In the genomic region with DNA sequence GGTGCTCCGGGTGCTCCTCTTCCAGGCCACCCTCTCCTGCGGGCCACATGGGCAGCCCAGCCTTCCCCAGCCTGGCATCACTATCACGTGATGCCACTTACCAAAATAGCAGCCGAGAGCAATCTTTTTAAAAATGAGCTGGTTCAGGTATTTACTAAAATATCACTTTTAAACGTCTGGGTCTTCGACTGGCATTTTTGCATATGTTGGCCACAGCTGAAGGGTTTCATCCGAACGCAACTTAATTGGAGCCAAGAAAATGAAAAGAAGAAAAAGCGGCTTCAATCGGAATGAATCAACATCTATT, we compare ENCODE assay signal across 24 cellular contexts.
DNase-seq lines count a peak whose midpoint lies in the region; ATAC-seq, FAIRE-seq and TF ChIP-seq lines count a peak whose summit lies in the region.
"Had no signal": no experiment of that assay in that cellular context is flagged by ENCODE, and none has a peak within 500 bp of the region (broad histone marks: within the 10 kb centered on the region; RNA-seq: fewer than 3 reads in every experiment).

No MANE protein-coding gene starts in this region.

- intact Hi-C loops in HepG2 (cut with micrococcal nuclease; ENCODE audit: unreplicated experiment): no loop called here
- intact Hi-C loops in upper lobe of right lung (cut with DNase I): no loop called here

- TF ChIP-seq EP300 in HepG2 (IDR thresholded peaks at IDR 0.05; ENCODE audit: low read depth in 2 of 2, low read length in 2 of 2): no peak
- TF ChIP-seq EP300 in HepG2 (CRISPR knock-in tag; IDR thresholded peaks at IDR 0.05; ENCODE audit: borderline replicate concordance): no peak

- H3K4me2 ChIP-seq in GM23338 (peak overlapping the region; percentile 96; the same call in 1 of the 2 replicates), HepG2 (ENCODE audit: low read depth, low read length) (no peak overlapping the region)
- H3K4me2 ChIP-seq: KMS-11 had no signal

- DNase-seq in GM23338 (ENCODE audit: low spot score) (no peak), WTC11 (ENCODE audit: low spot score) (no peak), HepG2 (ENCODE audit: low spot score) (no peak), upper lobe of right lung (peak; percentile 26), NCI-H2171 treated with DMSO at 0.1 percent for 48 hours (lab: John Stamatoyannopoulos, UW) (no peak), NOMO-1 (lab: John Stamatoyannopoulos, UW; ENCODE audit: unreplicated experiment in 2 of 2) (no peak), activated T-cell treated with anti-CD3 and anti-CD28 coated beads for 4 hours (no peak)
- DNase-seq: CD4-positive, alpha-beta T cell; DMS53; H9; NCI-H1092 treated with DMSO at 0.1 percent for 48 hours; NCI-H1436 treated with DMSO at 0.1 percent for 48 hours; NCI-H187 treated with DMSO at 0.1 percent for 48 hours; NCI-H2107; NCI-H446; NCI-H524 treated with DMSO at 0.1 percent for 48 hours; NCI-H774; PC-3; SJCRH30 had no signal

- H3K27ac ChIP-seq in GM23338 (ENCODE audit: low read depth) (no peak overlapping the region), HepG2 (ENCODE audit: extremely low read length, insufficient read depth, low read length) (no peak overlapping the region), upper lobe of right lung (no peak overlapping the region)
- H3K27ac ChIP-seq: KMS-11, SJCRH30 had no signal

- no TSS peak for BruUV-seq in HepG2 (replicated peaks; lab: Mats Ljungman, UMichigan)

- H3K27me3 Mint-ChIP-seq in GM23338 (ENCODE audit: insufficient read depth, low read depth, poor library complexity): peaks cover 62% of the 10 kb centered on the region
- H3K27me3 Mint-ChIP-seq in WTC11 (ENCODE audit: low read depth): peaks cover 54% of the 10 kb centered on the region

- CTCF ChIA-PET in WTC11 (lab: Charles Lee) (interaction anchor here (1.7 to 2.9 kb wide), 7 partner anchors 35 to 194 kb away, joined by 5 to 9 read pairs (median 6); no protein-coding TSS in a partner anchor), HepG2 (lab: Yijun Ruan, JAX; ENCODE audit: low intra/inter-chr PET ratio, low total read pairs) (no interaction called here)

- peaks cover 60% of the 10 kb centered on the region for H3K4me1 Mint-ChIP-seq in GM23338
- H3K4me1 Mint-ChIP-seq in WTC11: peaks cover 58% of the 10 kb centered on the region
- H3K4me1 Mint-ChIP-seq: IgD-negative memory B cell had no signal

- TF ChIP-seq CTCF in GM23338 (conservative IDR thresholded peaks at IDR 0.05; ENCODE audit: low read depth in 2 of 2): no peak
- no peak for TF ChIP-seq CTCF in WTC11 (IDR thresholded peaks at IDR 0.05)
- no peak for TF ChIP-seq CTCF in HepG2 (CRISPR knock-in tag; IDR thresholded peaks at IDR 0.05)
- TF ChIP-seq CTCF in upper lobe of right lung (IDR thresholded peaks at IDR 0.05): no peak

- in situ Hi-C loops in HepG2 (cut with HindIII; ENCODE audit: extremely low pct_ligation_motif_present, low pct_unique_long_range_greater_than_20kb): no loop called here

- no peak overlapping the region for H3K9ac ChIP-seq in HepG2 (ENCODE audit: insufficient read depth, low read depth, low read length)
- H3K9ac ChIP-seq: KMS-11 had no signal

- POLR2A ChIA-PET in WTC11 (lab: Charles Lee): no interaction called here
- POLR2A ChIA-PET in HepG2 (lab: Yijun Ruan, JAX): no interaction called here

- H3K36me3 ChIP-seq in GM23338 (ENCODE audit: insufficient read depth) (no peaks in the 10 kb centered on the region), HepG2 (replicated peaks in 1 of 2; ENCODE audit: control insufficient read depth in 1 of 2, insufficient read depth in 2 of 2, low read length in 2 of 2) (no peaks in the 10 kb centered on the region), upper lobe of right lung (no peaks in the 10 kb centered on the region)
- H3K36me3 ChIP-seq: SJCRH30 had no signal

- H3F3A ChIP-seq in GM23338 (replicated peaks; ENCODE audit: low read depth): no peaks in the 10 kb centered on the region

- H3K27ac Mint-ChIP-seq in GM23338 (no peak overlapping the region), WTC11 (no peak overlapping the region)
- H3K27ac Mint-ChIP-seq: CD4-positive, alpha-beta T cell; IgD-negative memory B cell had no signal

- peaks cover 44% of the 10 kb centered on the region for H3K4me1 ChIP-seq in GM23338 (ENCODE audit: insufficient read depth)
- no peaks in the 10 kb centered on the region for H3K4me1 ChIP-seq in HepG2 (ENCODE audit: insufficient read depth, low read length)
- H3K4me1 ChIP-seq in upper lobe of right lung: peaks cover 5% of the 10 kb centered on the region
- H3K4me1 ChIP-seq: SJCRH30 had no signal

- no peaks in the 10 kb centered on the region; the same call in 2 of the 3 replicates for H3K36me3 Mint-ChIP-seq in GM23338 (ENCODE audit: low read depth)
- H3K36me3 Mint-ChIP-seq in WTC11: no peaks in the 10 kb centered on the region
- H3K36me3 Mint-ChIP-seq: IgD-negative memory B cell had no signal

- H3K27me3 ChIP-seq in GM23338 (ENCODE audit: insufficient read depth): peaks cover 55% of the 10 kb centered on the region
- H3K27me3 ChIP-seq in HepG2 (ENCODE audit: control insufficient read depth in 1 of 2, insufficient read depth in 2 of 2, low read length in 2 of 2): peaks cover 11 to 85% of the 10 kb centered on the region in 2 experiments
- H3K27me3 ChIP-seq in upper lobe of right lung: peaks cover 42% of the 10 kb centered on the region
- H3K27me3 ChIP-seq: SJCRH30 had no signal

- H3K9me3 ChIP-seq in HepG2 (ENCODE audit: low read length) (no peaks in the 10 kb centered on the region), upper lobe of right lung (no peaks in the 10 kb centered on the region)
- H3K9me3 ChIP-seq: SJCRH30 had no signal

- H3K4me3 Mint-ChIP-seq in GM23338: peak overlapping the region; percentile 69; the same call in 1 of the 3 replicates
- H3K4me3 Mint-ChIP-seq in WTC11: peak overlapping the region; percentile 31; the same call in 1 of the 2 replicates
- H3K4me3 Mint-ChIP-seq: CD4-positive, alpha-beta T cell; IgD-negative memory B cell had no signal

- WGBS in HepG2 (ENCODE audit: low lambda C conversion rate): 50% methylated on average over 8 of the region's 10 CpGs

- H3K9me2 ChIP-seq in GM23338 (ENCODE audit: insufficient read depth): no peaks in the 10 kb centered on the region

- TF ChIP-seq POLR2A in HepG2 (IDR thresholded peaks at IDR 0.05; ENCODE audit: insufficient read depth in 1 of 2, low read depth in 2 of 2, low read length in 2 of 2): no peak

- H3K9me3 Mint-ChIP-seq in GM23338 (no peaks in the 10 kb centered on the region), WTC11 (no peaks in the 10 kb centered on the region)
- H3K9me3 Mint-ChIP-seq: CD4-positive, alpha-beta T cell; H9 had no signal

- ATAC-seq in GM23338 (no peak), WTC11 (no peak), HepG2 (no peak), upper lobe of right lung (no peak)
- ATAC-seq: Right ventricle myocardium inferior, SK-N-SH treated with all-trans-retinoic acid at 6 μM for 48 hours had no signal

- H3K79me2 ChIP-seq in GM23338 (replicated peaks; ENCODE audit: insufficient read depth): no peaks in the 10 kb centered on the region
- no peaks in the 10 kb centered on the region for H3K79me2 ChIP-seq in HepG2 (ENCODE audit: insufficient read depth, low read length)

- H4K20me1 ChIP-seq in GM23338 (replicated peaks; ENCODE audit: insufficient read depth) (peaks cover 3% of the 10 kb centered on the region; the same call in 1 of the 2 replicates), HepG2 (ENCODE audit: insufficient read depth, low read length) (peaks cover 4% of the 10 kb centered on the region; the same call in 1 of the 2 replicates)

- no peak overlapping the region for H2AFZ ChIP-seq in GM23338
- H2AFZ ChIP-seq in HepG2 (ENCODE audit: low read length): no peak overlapping the region

- TF ChIP-seq RAD21 in HepG2 (CRISPR knock-in tag; IDR thresholded peaks at IDR 0.05): no peak

- no peak overlapping the region for H3K4me3 ChIP-seq in GM23338
- no peak overlapping the region for H3K4me3 ChIP-seq in HepG2 (replicated peaks in 1 of 3; ENCODE audit: insufficient read depth in 1 of 3, low read depth in 2 of 3, low read length in 3 of 3)
- H3K4me3 ChIP-seq in upper lobe of right lung: no peak overlapping the region
- H3K4me3 ChIP-seq: SJCRH30 had no signal

- no peak for FAIRE-seq in HepG2 (lab: Jason Lieb, UNC)
- FAIRE-seq: G401.6 had no signal

TF ChIP-seq in GM23338, 12 proteins besides CTCF, POLR2A, EP300 and RAD21 (continues in another document):
- no peak for TF ChIP-seq EZH2phosphoT487 (IDR thresholded peaks at IDR 0.05; ENCODE audit: unreplicated experiment)
- TF ChIP-seq ZNF331 (CRISPR knock-in tag; IDR thresholded peaks at IDR 0.05; ENCODE audit: low read depth): no peak
- TF ChIP-seq JUNB (IDR thresholded peaks at IDR 0.05; ENCODE audit: unreplicated experiment): no peak

TF ChIP-seq in WTC11, 78 proteins besides CTCF, POLR2A, EP300 and RAD21:
- TF ChIP-seq RORB (CRISPR knock-in tag; IDR thresholded peaks at IDR 0.05) (no peak), ZNF396 (CRISPR knock-in tag; IDR thresholded peaks at IDR 0.05; ENCODE audit: borderline replicate concordance) (no peak), GTF2I (CRISPR knock-in tag; conservative IDR thresholded peaks at IDR 0.05) (no peak), PRRX2 (CRISPR knock-in tag; IDR thresholded peaks at IDR 0.05) (no peak), ZNF416 (CRISPR knock-in tag; IDR thresholded peaks at IDR 0.05) (no peak)
- TF ChIP-seq, protein P1, sequence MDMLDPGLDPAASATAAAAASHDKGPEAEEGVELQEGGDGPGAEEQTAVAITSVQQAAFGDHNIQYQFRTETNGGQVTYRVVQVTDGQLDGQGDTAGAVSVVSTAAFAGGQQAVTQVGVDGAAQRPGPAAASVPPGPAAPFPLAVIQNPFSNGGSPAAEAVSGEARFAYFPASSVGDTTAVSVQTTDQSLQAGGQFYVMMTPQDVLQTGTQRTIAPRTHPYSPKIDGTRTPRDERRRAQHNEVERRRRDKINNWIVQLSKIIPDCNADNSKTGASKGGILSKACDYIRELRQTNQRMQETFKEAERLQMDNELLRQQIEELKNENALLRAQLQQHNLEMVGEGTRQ (CRISPR knock-in tag; IDR thresholded peaks at IDR 0.05): peak; percentile 21; the same call in 1 of the 2 replicates

TF ChIP-seq in HepG2, 621 proteins besides CTCF, POLR2A, EP300 and RAD21:
- TF ChIP-seq SMAD1 (CRISPR knock-in tag; IDR thresholded peaks at IDR 0.05; ENCODE audit: borderline replicate concordance, low read depth): no peak
- no peak for TF ChIP-seq ZNF83 (CRISPR knock-in tag; IDR thresholded peaks at IDR 0.05; ENCODE audit: borderline replicate concordance)
- TF ChIP-seq ZNF773 (CRISPR knock-in tag; IDR thresholded peaks at IDR 0.05; ENCODE audit: borderline replicate concordance): no peak
- TF ChIP-seq RAD51 (IDR thresholded peaks at IDR 0.05; ENCODE audit: borderline replicate concordance): peak; percentile 36; the same call in 1 of the 2 replicates
